2 cellular contexts compared by ENCODE assay signal in genomic region chr15:42504631-42505030, GRCh38.
TF ChIP-seq lines count a peak whose summit lies in the region.

No MANE protein-coding gene starts in this region.

TF ChIP-seq in endothelial cell of umbilical vein, 7 proteins besides CTCF, POLR2A, EP300 and RAD21:
- no peak for TF ChIP-seq FOS (IDR thresholded peaks at IDR 0.05; ENCODE audit: borderline replicate concordance, insufficient read depth, low read length)
- TF ChIP-seq JUN (IDR thresholded peaks at IDR 0.05; ENCODE audit: borderline replicate concordance, insufficient read depth, insufficient read length, low read depth): no peak
- no peak for TF ChIP-seq POLR2AphosphoS5 (IDR thresholded peaks at IDR 0.05; ENCODE audit: insufficient read depth, low read depth, low read length)
- TF ChIP-seq MAX (IDR thresholded peaks at IDR 0.05; ENCODE audit: insufficient read depth, insufficient read length): no peak
- no peak for TF ChIP-seq GATA2 (IDR thresholded peaks at IDR 0.05; ENCODE audit: insufficient read depth, insufficient read length, low read depth, low read length)
- no peak for TF ChIP-seq EZH2 (IDR thresholded peaks at IDR 0.05; ENCODE audit: borderline replicate concordance, low read depth, low read length, severe bottlenecking)
- no peak for TF ChIP-seq MYC (IDR thresholded peaks at IDR 0.05; ENCODE audit: low read depth, low read length)

TF ChIP-seq in HepG2, 621 proteins besides CTCF, POLR2A, EP300 and RAD21:
- no peak for TF ChIP-seq SKI (IDR thresholded peaks at IDR 0.05; ENCODE audit: partially characterized antibody)
- TF ChIP-seq EEA1 (CRISPR knock-in tag; IDR thresholded peaks at IDR 0.05; ENCODE audit: borderline replicate concordance): no peak
- no peak for TF ChIP-seq MTERF4 (CRISPR knock-in tag; IDR thresholded peaks at IDR 0.05)
- no peak for TF ChIP-seq ARNTL (CRISPR knock-in tag; IDR thresholded peaks at IDR 0.05)
- TF ChIP-seq CENPT (CRISPR knock-in tag; IDR thresholded peaks at IDR 0.05; ENCODE audit: low read depth): no peak
- TF ChIP-seq GPBP1L1 (CRISPR knock-in tag; IDR thresholded peaks at IDR 0.05): no peak
- TF ChIP-seq TFDP1 (CRISPR knock-in tag; IDR thresholded peaks at IDR 0.05; ENCODE audit: borderline replicate concordance): no peak
- no peak for TF ChIP-seq ZNF543 (CRISPR knock-in tag; IDR thresholded peaks at IDR 0.05)
- TF ChIP-seq CBFB (CRISPR knock-in tag; IDR thresholded peaks at IDR 0.05): no peak
- TF ChIP-seq GRHL1 (CRISPR knock-in tag; conservative IDR thresholded peaks at IDR 0.05): no peak
- no peak for TF ChIP-seq SMAD1 (CRISPR knock-in tag; IDR thresholded peaks at IDR 0.05; ENCODE audit: borderline replicate concordance, low read depth)
- no peak for TF ChIP-seq ZSCAN22 (CRISPR knock-in tag; IDR thresholded peaks at IDR 0.05)
- TF ChIP-seq HNF1A (IDR thresholded peaks at IDR 0.05; ENCODE audit: low read depth): no peak
- TF ChIP-seq HNF1A (CRISPR knock-in tag; IDR thresholded peaks at IDR 0.05; ENCODE audit: borderline replicate concordance): no peak
TF ChIP-seq in HepG2: peak in this region for 0.
